ENCODE assay signal across 1 cellular context in the genomic region with DNA sequence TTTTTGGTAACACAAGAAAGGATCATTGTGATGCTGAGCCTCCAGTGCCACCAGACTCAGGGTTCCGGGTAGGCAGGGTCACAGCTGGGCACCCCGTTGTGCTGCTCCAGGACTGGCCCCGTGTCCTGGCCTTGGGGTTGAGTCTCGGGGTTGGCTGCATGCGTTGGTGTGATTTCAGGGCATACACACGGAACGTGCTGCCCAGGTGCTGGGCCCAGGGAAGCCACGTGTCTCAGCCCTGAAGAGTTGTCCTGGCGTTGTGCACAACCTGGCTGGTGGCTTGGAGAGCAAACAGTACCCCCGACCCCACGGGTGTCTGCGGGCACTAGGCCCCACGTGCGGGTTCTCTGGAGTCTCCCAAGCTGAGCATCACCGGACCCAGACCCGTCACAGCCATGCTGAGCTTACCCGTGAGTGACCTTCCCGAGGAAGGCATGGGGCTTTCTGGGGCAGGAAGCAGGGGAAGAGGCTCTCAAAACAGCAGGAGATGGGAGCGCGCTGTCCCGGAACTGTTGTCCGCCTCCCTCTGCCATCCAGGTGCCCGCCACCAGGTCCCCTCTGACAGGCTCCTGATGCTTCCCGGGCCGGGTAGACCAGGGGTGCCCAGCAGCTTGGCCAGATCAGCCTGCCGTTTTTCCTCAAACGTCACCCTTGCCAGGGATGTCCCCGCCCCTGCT.
TF ChIP-seq lines count a peak whose summit lies in the region.

No MANE protein-coding gene starts in this region.

TF ChIP-seq in GM12878, 131 proteins besides CTCF, POLR2A, EP300 and RAD21 (continued from another document):
- TF ChIP-seq, protein P1, sequence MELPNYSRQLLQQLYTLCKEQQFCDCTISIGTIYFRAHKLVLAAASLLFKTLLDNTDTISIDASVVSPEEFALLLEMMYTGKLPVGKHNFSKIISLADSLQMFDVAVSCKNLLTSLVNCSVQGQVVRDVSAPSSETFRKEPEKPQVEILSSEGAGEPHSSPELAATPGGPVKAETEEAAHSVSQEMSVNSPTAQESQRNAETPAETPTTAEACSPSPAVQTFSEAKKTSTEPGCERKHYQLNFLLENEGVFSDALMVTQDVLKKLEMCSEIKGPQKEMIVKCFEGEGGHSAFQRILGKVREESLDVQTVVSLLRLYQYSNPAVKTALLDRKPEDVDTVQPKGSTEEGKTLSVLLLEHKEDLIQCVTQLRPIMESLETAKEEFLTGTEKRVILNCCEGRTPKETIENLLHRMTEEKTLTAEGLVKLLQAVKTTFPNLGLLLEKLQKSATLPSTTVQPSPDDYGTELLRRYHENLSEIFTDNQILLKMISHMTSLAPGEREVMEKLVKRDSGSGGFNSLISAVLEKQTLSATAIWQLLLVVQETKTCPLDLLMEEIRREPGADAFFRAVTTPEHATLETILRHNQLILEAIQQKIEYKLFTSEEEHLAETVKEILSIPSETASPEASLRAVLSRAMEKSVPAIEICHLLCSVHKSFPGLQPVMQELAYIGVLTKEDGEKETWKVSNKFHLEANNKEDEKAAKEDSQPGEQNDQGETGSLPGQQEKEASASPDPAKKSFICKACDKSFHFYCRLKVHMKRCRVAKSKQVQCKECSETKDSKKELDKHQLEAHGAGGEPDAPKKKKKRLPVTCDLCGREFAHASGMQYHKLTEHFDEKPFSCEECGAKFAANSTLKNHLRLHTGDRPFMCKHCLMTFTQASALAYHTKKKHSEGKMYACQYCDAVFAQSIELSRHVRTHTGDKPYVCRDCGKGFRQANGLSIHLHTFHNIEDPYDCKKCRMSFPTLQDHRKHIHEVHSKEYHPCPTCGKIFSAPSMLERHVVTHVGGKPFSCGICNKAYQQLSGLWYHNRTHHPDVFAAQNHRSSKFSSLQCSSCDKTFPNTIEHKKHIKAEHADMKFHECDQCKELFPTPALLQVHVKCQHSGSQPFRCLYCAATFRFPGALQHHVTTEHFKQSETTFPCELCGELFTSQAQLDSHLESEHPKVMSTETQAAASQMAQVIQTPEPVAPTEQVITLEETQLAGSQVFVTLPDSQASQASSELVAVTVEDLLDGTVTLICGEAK (IDR thresholded peaks at IDR 0.05; ENCODE audit: borderline replicate concordance): no peak
- TF ChIP-seq GABPA (IDR thresholded peaks at IDR 0.05; ENCODE audit: low read depth) (no peak), BRCA1 (IDR thresholded peaks at IDR 0.05; ENCODE audit: low read depth, low read length) (no peak), HCFC1 (IDR thresholded peaks at IDR 0.05; ENCODE audit: low read length) (no peak), ZNF622 (IDR thresholded peaks at IDR 0.05) (no peak), YBX1 (IDR thresholded peaks at IDR 0.05) (no peak), SUZ12 (IDR thresholded peaks at IDR 0.05; ENCODE audit: unreplicated experiment) (no peak), NFYA (IDR thresholded peaks at IDR 0.05; ENCODE audit: borderline replicate concordance, low read depth, low read length) (no peak), NBN (IDR thresholded peaks at IDR 0.05) (no peak)
- TF ChIP-seq, protein P2, sequence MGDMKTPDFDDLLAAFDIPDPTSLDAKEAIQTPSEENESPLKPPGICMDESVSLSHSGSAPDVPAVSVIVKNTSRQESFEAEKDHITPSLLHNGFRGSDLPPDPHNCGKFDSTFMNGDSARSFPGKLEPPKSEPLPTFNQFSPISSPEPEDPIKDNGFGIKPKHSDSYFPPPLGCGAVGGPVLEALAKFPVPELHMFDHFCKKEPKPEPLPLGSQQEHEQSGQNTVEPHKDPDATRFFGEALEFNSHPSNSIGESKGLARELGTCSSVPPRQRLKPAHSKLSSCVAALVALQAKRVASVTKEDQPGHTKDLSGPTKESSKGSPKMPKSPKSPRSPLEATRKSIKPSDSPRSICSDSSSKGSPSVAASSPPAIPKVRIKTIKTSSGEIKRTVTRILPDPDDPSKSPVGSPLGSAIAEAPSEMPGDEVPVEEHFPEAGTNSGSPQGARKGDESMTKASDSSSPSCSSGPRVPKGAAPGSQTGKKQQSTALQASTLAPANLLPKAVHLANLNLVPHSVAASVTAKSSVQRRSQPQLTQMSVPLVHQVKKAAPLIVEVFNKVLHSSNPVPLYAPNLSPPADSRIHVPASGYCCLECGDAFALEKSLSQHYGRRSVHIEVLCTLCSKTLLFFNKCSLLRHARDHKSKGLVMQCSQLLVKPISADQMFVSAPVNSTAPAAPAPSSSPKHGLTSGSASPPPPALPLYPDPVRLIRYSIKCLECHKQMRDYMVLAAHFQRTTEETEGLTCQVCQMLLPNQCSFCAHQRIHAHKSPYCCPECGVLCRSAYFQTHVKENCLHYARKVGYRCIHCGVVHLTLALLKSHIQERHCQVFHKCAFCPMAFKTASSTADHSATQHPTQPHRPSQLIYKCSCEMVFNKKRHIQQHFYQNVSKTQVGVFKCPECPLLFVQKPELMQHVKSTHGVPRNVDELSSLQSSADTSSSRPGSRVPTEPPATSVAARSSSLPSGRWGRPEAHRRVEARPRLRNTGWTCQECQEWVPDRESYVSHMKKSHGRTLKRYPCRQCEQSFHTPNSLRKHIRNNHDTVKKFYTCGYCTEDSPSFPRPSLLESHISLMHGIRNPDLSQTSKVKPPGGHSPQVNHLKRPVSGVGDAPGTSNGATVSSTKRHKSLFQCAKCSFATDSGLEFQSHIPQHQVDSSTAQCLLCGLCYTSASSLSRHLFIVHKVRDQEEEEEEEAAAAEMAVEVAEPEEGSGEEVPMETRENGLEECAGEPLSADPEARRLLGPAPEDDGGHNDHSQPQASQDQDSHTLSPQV (IDR thresholded peaks at IDR 0.05): no peak; the same call in 1 of the 2 replicates
- TF ChIP-seq, protein P3, sequence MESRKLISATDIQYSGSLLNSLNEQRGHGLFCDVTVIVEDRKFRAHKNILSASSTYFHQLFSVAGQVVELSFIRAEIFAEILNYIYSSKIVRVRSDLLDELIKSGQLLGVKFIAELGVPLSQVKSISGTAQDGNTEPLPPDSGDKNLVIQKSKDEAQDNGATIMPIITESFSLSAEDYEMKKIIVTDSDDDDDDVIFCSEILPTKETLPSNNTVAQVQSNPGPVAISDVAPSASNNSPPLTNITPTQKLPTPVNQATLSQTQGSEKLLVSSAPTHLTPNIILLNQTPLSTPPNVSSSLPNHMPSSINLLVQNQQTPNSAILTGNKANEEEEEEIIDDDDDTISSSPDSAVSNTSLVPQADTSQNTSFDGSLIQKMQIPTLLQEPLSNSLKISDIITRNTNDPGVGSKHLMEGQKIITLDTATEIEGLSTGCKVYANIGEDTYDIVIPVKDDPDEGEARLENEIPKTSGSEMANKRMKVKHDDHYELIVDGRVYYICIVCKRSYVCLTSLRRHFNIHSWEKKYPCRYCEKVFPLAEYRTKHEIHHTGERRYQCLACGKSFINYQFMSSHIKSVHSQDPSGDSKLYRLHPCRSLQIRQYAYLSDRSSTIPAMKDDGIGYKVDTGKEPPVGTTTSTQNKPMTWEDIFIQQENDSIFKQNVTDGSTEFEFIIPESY (IDR thresholded peaks at IDR 0.05): no peak
TF ChIP-seq in GM12878: peak in this region for 22.
